In genomic region chr13:113724780-113725315, GRCh38 we compare ENCODE assay signal across 9 cellular contexts. TPM values are rescaled to one million over a fixed set of nuclear protein-coding genes. Genes with fewer than 3 reads are reported as not detected.
A peak's percentile ranks its signal among the peaks of the same experiment; 100 is the strongest.
DNase-seq lines count a peak whose midpoint lies in the region; ATAC-seq and TF ChIP-seq lines count a peak whose summit lies in the region.
"Had no signal": no experiment of that assay in that cellular context is flagged by ENCODE, and none has a peak within 500 bp of the region (broad histone marks: within the 10 kb centered on the region; RNA-seq: fewer than 3 reads in every experiment).

No MANE protein-coding gene starts in this region.

- no peaks in the 10 kb centered on the region for H3K9me3 ChIP-seq in CD4-positive, alpha-beta memory T cell (ENCODE audit: control insufficient read depth in 1 of 2, low read length in 2 of 2)
- H3K9me3 ChIP-seq in HUES64 (ENCODE audit: insufficient read depth, low read depth, low read length): no peaks in the 10 kb centered on the region
- no peaks in the 10 kb centered on the region for H3K9me3 ChIP-seq in right cardiac atrium (ENCODE audit: control insufficient read depth, low read length)
- no peaks in the 10 kb centered on the region for H3K9me3 ChIP-seq in aorta (ENCODE audit: control insufficient read depth, low read length)

- WGBS in HUES64: 8% methylated on average over 36 of the region's 36 CpGs
- 3% methylated on average over 36 of the region's 36 CpGs for WGBS in right cardiac atrium
- 2 to 3% methylated on average over 36 of the region's 36 CpGs for WGBS in aorta, 2 donors

- peak; percentile 91 to 93 (median 92) for DNase-seq in CD4-positive, alpha-beta memory T cell
- DNase-seq in T follicular helper cell (ENCODE audit: low read depth) (peak; percentile 85), amygdala (lab: John Stamatoyannopoulos, UW) (peak in 55 of 56 donors; percentile 19 to 88 (median 71)), right cardiac atrium (peak; percentile 78 to 94 (median 89)), retinal pigment epithelial cell (ENCODE audit: low read depth) (peak; percentile 30), aorta (peak; percentile 82 to 89)

- H3K36me3 Mint-ChIP-seq in CD4-positive, alpha-beta memory T cell: peaks cover 0 to 3% of the 10 kb centered on the region in 2 donors

- H3K4me1 ChIP-seq in CD4-positive, alpha-beta memory T cell (ENCODE audit: insufficient read depth, low read length): peaks cover 17% of the 10 kb centered on the region
- H3K4me1 ChIP-seq in HUES64 (ENCODE audit: insufficient read depth, low read length) (no peaks in the 10 kb centered on the region), right cardiac atrium (ENCODE audit: control insufficient read depth, insufficient read depth, low read length) (no peaks in the 10 kb centered on the region), aorta (ENCODE audit: control insufficient read depth in 1 of 2, insufficient read depth in 2 of 2, low read length in 2 of 2) (no peaks in the 10 kb centered on the region)

- CTCF ChIA-PET in CD4-positive, alpha-beta memory T cell (lab: Charles Lee; ENCODE audit: partially characterized antibody): interaction anchor here (0.8 to 1.2 kb wide), 3 partner anchors 57 to 180 kb away, joined by 4 to 6 read pairs (median 5); partner anchors contain the start of gene GRK1

- ATAC-seq in GM21360 (IDR thresholded peaks at IDR 0.05; ENCODE audit: unreplicated experiment) (peak; percentile 93), right cardiac atrium (peak; percentile 91 to 93), aorta (ENCODE audit: low FRiP score) (peak; percentile 93)

- peaks cover 0 to 12% (median 0%) of the 10 kb centered on the region in 8 donors for H3K9me3 Mint-ChIP-seq in CD4-positive, alpha-beta memory T cell

- peaks cover 0 to 15% (median 7%) of the 10 kb centered on the region in 4 donors for H3K4me1 Mint-ChIP-seq in CD4-positive, alpha-beta memory T cell

- POLR2A ChIA-PET in CD4-positive, alpha-beta memory T cell (lab: Charles Lee; ENCODE audit: partially characterized antibody): interaction anchor here (0.7 kb wide), 1 partner anchor 370 kb away, joined by 3 read pairs; no protein-coding TSS in a partner anchor

- peaks cover 0 to 8% of the 10 kb centered on the region in 2 donors for H3K27me3 Mint-ChIP-seq in CD4-positive, alpha-beta memory T cell

- peak overlapping the region; percentile 52 to 53 for H3K4me3 ChIP-seq in CD4-positive, alpha-beta memory T cell (ENCODE audit: low read length in 2 of 2)
- H3K4me3 ChIP-seq in HUES64 (ENCODE audit: low read length) (peak overlapping the region; percentile 61), right cardiac atrium (ENCODE audit: low read length) (peak overlapping the region; percentile 17), retinal pigment epithelial cell (ENCODE audit: low read length) (peak overlapping the region; percentile 50), aorta (ENCODE audit: low read length in 2 of 2) (peak overlapping the region in 1 of 2 donors; percentile 3)

- H3K27ac Mint-ChIP-seq in CD4-positive, alpha-beta memory T cell: peak overlapping the region; percentile 81 to 99 (median 90)

- peak overlapping the region; percentile 41; the same call in 1 of the 2 replicates for H3K9ac ChIP-seq in HUES64 (ENCODE audit: low read depth, low read length)

- peak overlapping the region; percentile 40 for H3K27ac ChIP-seq in CD4-positive, alpha-beta memory T cell (ENCODE audit: low read depth, low read length)
- H3K27ac ChIP-seq in HUES64 (ENCODE audit: low read depth, low read length): peak overlapping the region; percentile 58; the same call in 1 of the 2 replicates
- H3K27ac ChIP-seq in right cardiac atrium (ENCODE audit: low read length): peak overlapping the region; percentile 78
- peak overlapping the region in 1 of 2 donors; percentile 4 for H3K27ac ChIP-seq in aorta (ENCODE audit: low read depth in 1 of 2, low read length in 2 of 2)

- intact Hi-C loops in CD4-positive, alpha-beta memory T cell (cut with micrococcal nuclease): no loop called here
- intact Hi-C loops in right cardiac atrium (cut with DNase I): no loop called here
- intact Hi-C loops in aorta (cut with DNase I): no loop called here

- no peaks in the 10 kb centered on the region for H3K36me3 ChIP-seq in CD4-positive, alpha-beta memory T cell (ENCODE audit: insufficient read depth, low read length)
- no peaks in the 10 kb centered on the region for H3K36me3 ChIP-seq in HUES64 (ENCODE audit: insufficient read depth, low read length)
- H3K36me3 ChIP-seq in aorta (ENCODE audit: control insufficient read depth in 1 of 2, insufficient read depth in 2 of 2, low read length in 1 of 2): no peaks in the 10 kb centered on the region

- TF ChIP-seq CTCF in retinal pigment epithelial cell (conservative IDR thresholded peaks at IDR 0.05; ENCODE audit: low read depth, low read length): peak; percentile 89

- H3K27me3 ChIP-seq in CD4-positive, alpha-beta memory T cell (ENCODE audit: insufficient read depth, low read length): no peaks in the 10 kb centered on the region
- H3K27me3 ChIP-seq in HUES64 (ENCODE audit: insufficient read depth, low read length) (no peaks in the 10 kb centered on the region), right cardiac atrium (ENCODE audit: control insufficient read depth, insufficient read depth) (no peaks in the 10 kb centered on the region), aorta (ENCODE audit: control insufficient read depth in 1 of 2, insufficient read depth in 2 of 2, low read length in 1 of 2) (no peaks in the 10 kb centered on the region)

- peak overlapping the region; percentile 72 to 90 (median 82) for H3K4me3 Mint-ChIP-seq in CD4-positive, alpha-beta memory T cell

RNA-seq across cellular contexts. Expression of gene TMEM255B, which starts 34.2 kb away (rescaled TPM):
- total RNA-seq in CD4-positive, alpha-beta memory T cell: under 1 TPM; 0.90 to 1.00 TPM
- polyA plus RNA-seq in CD4-positive, alpha-beta memory T cell: under 1 TPM in 1 of 2 donors, not detected in 1; 0.07 TPM
- 0.95 TPM for polyA plus RNA-seq in HUES64 (2013, experiment 1 of 2)
- 1.1 TPM for polyA plus RNA-seq in HUES64 (2013, experiment 2 of 2)
- total RNA-seq in right cardiac atrium (1 to 10 TPM; 6.2 to 9.9 (median 8.8) TPM), aorta (10 to 100 TPM; 36.6 to 67.3 TPM)
- polyA plus RNA-seq in right cardiac atrium (7.8 TPM), aorta (1 to 10 TPM in 1 of 2 donors, under 1 TPM in 1; 0.63 to 4.3 TPM)

RNA-seq across cellular contexts. Expression of gene GRK1, which starts 57.8 kb away (rescaled TPM):
- not detected for total RNA-seq in CD4-positive, alpha-beta memory T cell
- polyA plus RNA-seq in CD4-positive, alpha-beta memory T cell: not detected
- polyA plus RNA-seq in HUES64 (2013, experiment 1 of 2): 0.20 TPM
- polyA plus RNA-seq in HUES64 (2013, experiment 2 of 2): 0.32 TPM
- total RNA-seq in right cardiac atrium: under 1 TPM in 2 of 4 donors, not detected in 2; 0.24 to 0.66 TPM
- polyA plus RNA-seq in right cardiac atrium: 0.43 TPM
- under 1 TPM in 1 of 2 donors, not detected in 1; 0.10 TPM for total RNA-seq in aorta
- not detected for polyA plus RNA-seq in aorta
- total RNA-seq: T-helper 2 cell treated with Interferon-gamma antibody and Interleukin-4, amounts not matched to agents 100 ng/mL and 5 ng/mL, for 36 hours had no signal

Comparison
In these comparisons a context has a peak if more than half of its experiments do, and no peak if none do; other contexts are left out.
1. DNase-seq: peak in every context shown above with its lines; median percentile 92 in CD4-positive, alpha-beta memory T cell; 89 in right cardiac atrium; 86 in aorta; 85 in T follicular helper cell; 71 in amygdala; 30 in retinal pigment epithelial cell.